Comparison of ENCODE assay signal across 8 cellular contexts in the genomic region with DNA sequence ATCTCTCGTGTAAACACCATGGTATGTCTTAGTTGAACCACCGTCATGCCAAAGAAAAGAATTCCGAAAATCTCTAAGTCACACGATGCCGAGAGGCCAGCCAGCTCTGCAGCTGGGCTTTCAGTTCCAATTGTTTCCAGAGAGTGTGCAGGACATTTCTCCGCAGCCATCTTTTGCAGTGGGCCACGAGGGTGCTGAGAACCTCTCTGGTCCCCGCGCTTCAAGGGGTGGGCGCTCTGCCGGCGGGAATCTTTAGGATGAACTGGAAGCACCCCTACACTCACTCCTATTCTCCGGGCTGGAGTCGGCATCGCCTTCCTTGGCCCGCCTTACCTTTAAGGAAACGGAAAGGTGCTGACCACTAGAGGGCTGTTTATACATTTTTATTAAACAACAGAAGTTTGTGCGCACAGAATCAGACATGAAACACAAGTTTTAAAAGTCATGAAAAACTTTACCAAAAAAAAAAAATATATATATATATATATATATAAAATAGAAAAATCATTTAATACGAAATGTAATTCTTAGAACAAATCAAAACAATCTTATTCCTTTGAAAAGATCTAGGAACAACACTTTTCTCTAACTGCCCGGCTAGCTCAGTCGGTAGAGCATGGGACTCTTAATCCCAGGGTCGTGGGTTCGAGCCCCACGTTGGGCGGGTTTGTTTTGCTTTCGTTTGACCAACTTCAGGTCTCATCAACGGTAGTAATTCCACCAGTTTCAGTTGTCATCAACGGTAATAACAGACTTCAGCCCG. TPM values are rescaled to one million over a fixed set of nuclear protein-coding genes. Genes with fewer than 3 reads are reported as not detected.
DNase-seq lines count a peak whose midpoint lies in the region; ATAC-seq and TF ChIP-seq lines count a peak whose summit lies in the region.

No MANE protein-coding gene starts in this region.

- peak overlapping the region; percentile 70 for H3K4me2 ChIP-seq in BLaER1

- H3K27ac Mint-ChIP-seq in activated T-helper 17 cell treated with anti-CD3 and anti-CD28 coated beads, Interleukin-2, amount 50 U/mL, for 72 hours, result peak overlapping the region; percentile 96
- peak overlapping the region; percentile 79 to 98 (median 98) for H3K27ac Mint-ChIP-seq in nephron

- no peaks in the 10 kb centered on the region for H3K4me1 ChIP-seq in BLaER1
- H3K4me1 ChIP-seq in HUES48 (ENCODE audit: control insufficient read depth, insufficient read depth, low read length), result no peaks in the 10 kb centered on the region
- no peaks in the 10 kb centered on the region for H3K4me1 ChIP-seq in Peyer's patch

- no peaks in the 10 kb centered on the region for H3K9me3 Mint-ChIP-seq in activated T-helper 17 cell treated with anti-CD3 and anti-CD28 coated beads, Interleukin-2, amount 50 U/mL, for 72 hours
- no peaks in the 10 kb centered on the region for H3K9me3 Mint-ChIP-seq in nephron

- no peaks in the 10 kb centered on the region for H4K20me1 ChIP-seq in BLaER1

- H3K4me3 ChIP-seq in BLaER1, result peak overlapping the region; percentile 60
- peak overlapping the region; percentile 93 for H3K4me3 ChIP-seq in HUES48 (ENCODE audit: low read depth, low read length)
- H3K4me3 ChIP-seq in Peyer's patch, result peak overlapping the region; percentile 27 to 51 (median 41)
- peak overlapping the region; percentile 55 for H3K4me3 ChIP-seq in fibroblast of pulmonary artery (replicated peaks; ENCODE audit: low read depth, low read length)

- H3K27me3 ChIP-seq in BLaER1 (no peaks in the 10 kb centered on the region), HUES48 (ENCODE audit: control insufficient read depth, insufficient read depth, low read length) (no peaks in the 10 kb centered on the region), Peyer's patch (no peaks in the 10 kb centered on the region)

- H3K27me3 Mint-ChIP-seq in activated T-helper 17 cell treated with anti-CD3 and anti-CD28 coated beads, Interleukin-2, amount 50 U/mL, for 72 hours, result no peaks in the 10 kb centered on the region
- H3K27me3 Mint-ChIP-seq in nephron (ENCODE audit: low read depth), result peaks cover 4% of the 10 kb centered on the region

- no peak for TF ChIP-seq POLR2A in Peyer's patch (IDR thresholded peaks at IDR 0.05)

- H3K4me1 Mint-ChIP-seq in activated T-helper 17 cell treated with anti-CD3 and anti-CD28 coated beads, Interleukin-2, amount 50 U/mL, for 72 hours, result peaks cover 8% of the 10 kb centered on the region
- H3K4me1 Mint-ChIP-seq in nephron, result peaks cover 4% of the 10 kb centered on the region

- H3K27ac ChIP-seq in BLaER1, result no peak overlapping the region
- peak overlapping the region; percentile 85 for H3K27ac ChIP-seq in HUES48 (ENCODE audit: low read depth, low read length)
- peak overlapping the region in 2 of 4 donors; percentile 33 to 42 for H3K27ac ChIP-seq in Peyer's patch

- peaks cover 9% of the 10 kb centered on the region for H3K36me3 Mint-ChIP-seq in activated T-helper 17 cell treated with anti-CD3 and anti-CD28 coated beads, Interleukin-2, amount 50 U/mL, for 72 hours (ENCODE audit: low read depth)
- H3K36me3 Mint-ChIP-seq in nephron (ENCODE audit: low read depth), result no peaks in the 10 kb centered on the region

- no peaks in the 10 kb centered on the region for H3K9me3 ChIP-seq in BLaER1
- 0 out of 2 replicates have a peak, but pooled peaks cover 2% of the 10 kb centered on the region for H3K9me3 ChIP-seq in HUES48 (ENCODE audit: control insufficient read depth, insufficient read depth, low read length)
- no peaks in the 10 kb centered on the region for H3K9me3 ChIP-seq in Peyer's patch

- H3K9ac ChIP-seq in BLaER1 (peak overlapping the region; percentile 57; the same call in 1 of the 2 replicates), HUES48 (ENCODE audit: low read depth, low read length) (peak overlapping the region; percentile 93)

- H3K36me3 ChIP-seq in BLaER1 (no peaks in the 10 kb centered on the region), HUES48 (ENCODE audit: control insufficient read depth, insufficient read depth, low read length) (no peaks in the 10 kb centered on the region), Peyer's patch (no peaks in the 10 kb centered on the region)

- ATAC-seq in GM19463 (IDR thresholded peaks at IDR 0.05; ENCODE audit: unreplicated experiment), result peak; percentile 70
- ATAC-seq in activated T-helper 17 cell treated with anti-CD3 and anti-CD28 coated beads, Interleukin-2, amount 50 U/mL, for 72 hours (replicated peaks), result peak; percentile 90

- TF ChIP-seq CTCF in Peyer's patch (IDR thresholded peaks at IDR 0.05), result peak; percentile 21 to 59 (median 54)
- TF ChIP-seq CTCF in fibroblast of pulmonary artery (IDR thresholded peaks at IDR 0.05; ENCODE audit: low read length, missing control alignments), result peak; percentile 51
- peak; percentile 67 to 85 (median 68) for TF ChIP-seq CTCF in nephron (IDR thresholded peaks at IDR 0.05; ENCODE audit: unreplicated experiment in 3 of 3)

- DNase-seq in Peyer's patch (peak; percentile 58 to 83 (median 72)), fibroblast of pulmonary artery (ENCODE audit: low read depth) (peak; percentile 85)
- DNase-seq in stimulated activated naive CD4-positive, alpha-beta T cell treated with Interleukin-2 at 50 U/mL for 16 hours (lab: John Stamatoyannopoulos, UW), result peak; percentile 65

- H3K4me3 Mint-ChIP-seq in activated T-helper 17 cell treated with anti-CD3 and anti-CD28 coated beads, Interleukin-2, amount 50 U/mL, for 72 hours, result peak overlapping the region; percentile 88
- peak overlapping the region; percentile 87 to 89 (median 87) for H3K4me3 Mint-ChIP-seq in nephron

RNA-seq across cellular contexts. Expression of a gene that starts 12.5 kb away (rescaled TPM):
- total RNA-seq in Peyer's patch, result 100 to 1,000 TPM in 3 of 4 donors, 10 to 100 TPM in 1; 90.8 to 271 (median 139) TPM
- 100 to 1,000 TPM; 242 to 244 TPM for total RNA-seq in activated T-helper 17 cell treated with anti-CD3 and anti-CD28 coated beads, Interleukin-2, amount 50 U/mL, for 72 hours

RNA-seq across cellular contexts. Expression of a gene that starts 48.9 kb away (rescaled TPM):
- 10 to 100 TPM in 1 of 4 donors, 1 to 10 TPM in 2, under 1 TPM in 1; 0.18 to 24.8 (median 2.0) TPM for total RNA-seq in Peyer's patch
- total RNA-seq in activated T-helper 17 cell treated with anti-CD3 and anti-CD28 coated beads, Interleukin-2, amount 50 U/mL, for 72 hours, result 1 to 10 TPM; 1.2 to 4.4 TPM

Comparison
In these comparisons a context has a peak if more than half of its experiments do, and no peak if none do; other contexts are left out.
1. H3K4me3 ChIP-seq: peak in every context shown above with its lines; median percentile 93 in HUES48; 60 in BLaER1; 55 in fibroblast of pulmonary artery; 41 in Peyer's patch.